Comparison of ENCODE assay signal across 1 cellular context in genomic region chr1:68570859-68571258, GRCh38.
TF ChIP-seq lines count a peak whose summit lies in the region.

No MANE protein-coding gene starts in this region.

TF ChIP-seq in SK-N-SH, 30 proteins besides CTCF, POLR2A, EP300 and RAD21 (continued from another document):
- no peak for TF ChIP-seq FOXM1 (IDR thresholded peaks at IDR 0.05; ENCODE audit: low read depth)
- no peak for TF ChIP-seq CHD2 (IDR thresholded peaks at IDR 0.05; ENCODE audit: low read length, partially characterized antibody)
- TF ChIP-seq TCF12 (IDR thresholded peaks at IDR 0.05) = no peak
- TF ChIP-seq EZH2phosphoT487 (IDR thresholded peaks at IDR 0.05; ENCODE audit: borderline replicate concordance, low read depth) = no peak
- TF ChIP-seq, protein P1, sequence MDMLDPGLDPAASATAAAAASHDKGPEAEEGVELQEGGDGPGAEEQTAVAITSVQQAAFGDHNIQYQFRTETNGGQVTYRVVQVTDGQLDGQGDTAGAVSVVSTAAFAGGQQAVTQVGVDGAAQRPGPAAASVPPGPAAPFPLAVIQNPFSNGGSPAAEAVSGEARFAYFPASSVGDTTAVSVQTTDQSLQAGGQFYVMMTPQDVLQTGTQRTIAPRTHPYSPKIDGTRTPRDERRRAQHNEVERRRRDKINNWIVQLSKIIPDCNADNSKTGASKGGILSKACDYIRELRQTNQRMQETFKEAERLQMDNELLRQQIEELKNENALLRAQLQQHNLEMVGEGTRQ (IDR thresholded peaks at IDR 0.05; ENCODE audit: borderline replicate concordance, low read depth, low read length) = no peak
- no peak for TF ChIP-seq RXRA (IDR thresholded peaks at IDR 0.05; ENCODE audit: borderline replicate concordance, low read depth)
- no peak for TF ChIP-seq SIN3A (IDR thresholded peaks at IDR 0.05; ENCODE audit: borderline replicate concordance, low read depth, low read length)
- TF ChIP-seq, protein P2, sequence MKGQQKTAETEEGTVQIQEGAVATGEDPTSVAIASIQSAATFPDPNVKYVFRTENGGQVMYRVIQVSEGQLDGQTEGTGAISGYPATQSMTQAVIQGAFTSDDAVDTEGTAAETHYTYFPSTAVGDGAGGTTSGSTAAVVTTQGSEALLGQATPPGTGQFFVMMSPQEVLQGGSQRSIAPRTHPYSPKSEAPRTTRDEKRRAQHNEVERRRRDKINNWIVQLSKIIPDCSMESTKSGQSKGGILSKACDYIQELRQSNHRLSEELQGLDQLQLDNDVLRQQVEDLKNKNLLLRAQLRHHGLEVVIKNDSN (IDR thresholded peaks at IDR 0.05; ENCODE audit: borderline replicate concordance, low read depth) = no peak
- no peak for TF ChIP-seq GATA2 (CRISPR knock-in tag; IDR thresholded peaks at IDR 0.05)
- TF ChIP-seq FOXJ3 (CRISPR knock-in tag; IDR thresholded peaks at IDR 0.05) = no peak
- no peak for TF ChIP-seq MEF2A (IDR thresholded peaks at IDR 0.05; ENCODE audit: borderline replicate concordance, low read depth)
- no peak for TF ChIP-seq SMC3 (IDR thresholded peaks at IDR 0.05; ENCODE audit: low read depth, low read length)
- no peak for TF ChIP-seq NFIC (IDR thresholded peaks at IDR 0.05; ENCODE audit: borderline replicate concordance)
- TF ChIP-seq POLR2AphosphoS5 (IDR thresholded peaks at IDR 0.05; ENCODE audit: low read depth, low read length) = no peak
- TF ChIP-seq FOSL2 (IDR thresholded peaks at IDR 0.05; ENCODE audit: borderline replicate concordance, low read depth) = no peak
- TF ChIP-seq, protein P3, sequence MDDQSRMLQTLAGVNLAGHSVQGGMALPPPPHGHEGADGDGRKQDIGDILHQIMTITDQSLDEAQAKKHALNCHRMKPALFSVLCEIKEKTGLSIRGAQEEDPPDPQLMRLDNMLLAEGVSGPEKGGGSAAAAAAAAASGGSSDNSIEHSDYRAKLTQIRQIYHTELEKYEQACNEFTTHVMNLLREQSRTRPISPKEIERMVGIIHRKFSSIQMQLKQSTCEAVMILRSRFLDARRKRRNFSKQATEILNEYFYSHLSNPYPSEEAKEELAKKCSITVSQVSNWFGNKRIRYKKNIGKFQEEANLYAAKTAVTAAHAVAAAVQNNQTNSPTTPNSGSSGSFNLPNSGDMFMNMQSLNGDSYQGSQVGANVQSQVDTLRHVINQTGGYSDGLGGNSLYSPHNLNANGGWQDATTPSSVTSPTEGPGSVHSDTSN (IDR thresholded peaks at IDR 0.05) = no peak
